12 cellular contexts compared by ENCODE assay signal in genomic region chr1:154434346-154435075, GRCh38. TPM values are rescaled to one million over a fixed set of nuclear protein-coding genes. Genes with fewer than 3 reads are reported as not detected.
A peak's percentile ranks its signal among the peaks of the same experiment; 100 is the strongest.
DNase-seq lines count a peak whose midpoint lies in the region; TF ChIP-seq lines count a peak whose summit lies in the region.
"Had no signal": no experiment of that assay in that cellular context is flagged by ENCODE, and none has a peak within 500 bp of the region (broad histone marks: within the 10 kb centered on the region; RNA-seq: fewer than 3 reads in every experiment).

No MANE protein-coding gene starts in this region.

- no peaks in the 10 kb centered on the region for H3K9me3 Mint-ChIP-seq in immature natural killer cell
- H3K9me3 Mint-ChIP-seq: effector memory CD8-positive, alpha-beta T cell; natural killer cell had no signal

- H3K27me3 Mint-ChIP-seq in immature natural killer cell (ENCODE audit: low read depth in 3 of 3): peaks cover 0 to 1% (median 0%) of the 10 kb centered on the region in 3 donors
- H3K27me3 Mint-ChIP-seq: effector memory CD8-positive, alpha-beta T cell had no signal

- no peak overlapping the region for H3K27ac Mint-ChIP-seq in immature natural killer cell
- H3K27ac Mint-ChIP-seq: effector memory CD8-positive, alpha-beta T cell; natural killer cell had no signal

- H3K36me3 Mint-ChIP-seq in immature natural killer cell: no peaks in the 10 kb centered on the region
- H3K36me3 Mint-ChIP-seq: natural killer cell had no signal

- peaks cover 7 to 16% of the 10 kb centered on the region in 2 donors for H3K4me1 Mint-ChIP-seq in immature natural killer cell

- no peak overlapping the region for H3K4me3 Mint-ChIP-seq in immature natural killer cell
- H3K4me3 Mint-ChIP-seq: effector memory CD8-positive, alpha-beta T cell; natural killer cell had no signal

- H3K9me3 ChIP-seq in neutrophil: no peaks in the 10 kb centered on the region

- peak overlapping the region; percentile 40 for H3K27ac ChIP-seq in adipose tissue (ENCODE audit: low read depth, low read length)
- peak overlapping the region; percentile 20 for H3K27ac ChIP-seq in neutrophil

- no peak overlapping the region for H3K4me3 ChIP-seq in neutrophil (ENCODE audit: low read depth in 1 of 2, low read length in 1 of 2)

- WGBS in adipose tissue, 3 donors: 36 to 53% (median 47%) methylated on average over 18 of the region's 18 CpGs

- H3K4me1 ChIP-seq in neutrophil (ENCODE audit: control insufficient read depth in 1 of 2, insufficient read depth in 1 of 2, low read depth in 1 of 2, low read length in 1 of 2): peaks cover 35 to 40% of the 10 kb centered on the region in 2 experiments

- H3K36me3 ChIP-seq in neutrophil: peaks cover 99% of the 10 kb centered on the region

- peak; percentile 60 for DNase-seq in A172 (ENCODE audit: low spot score)
- peak; percentile 59 for DNase-seq in globus pallidus (ENCODE audit: low spot score)
- DNase-seq in H4 (ENCODE audit: low spot score): no peak
- no peak for DNase-seq in NCI-H187 treated with DMSO at 0.1 percent for 48 hours (lab: John Stamatoyannopoulos, UW)
- DNase-seq in immature natural killer cell: no peak
- no peak for DNase-seq in activated CD4-positive, alpha-beta T cell treated with anti-CD3 and anti-CD28 coated beads, Interleukin-2, amount 50 U/mL, for 48 hours
- DNase-seq: effector memory CD8-positive, alpha-beta T cell; natural killer cell; NCI-H1436 treated with DMSO at 0.1 percent for 48 hours; SHP77 treated with DMSO at 0.1 percent for 48 hours had no signal

- H3K27me3 ChIP-seq in neutrophil: no peaks in the 10 kb centered on the region

- no peak for TF ChIP-seq CTCF in neutrophil (IDR thresholded peaks at IDR 0.05)

RNA-seq across cellular contexts. Expression of gene IL6R, which starts 29.4 kb away (rescaled TPM):
- total RNA-seq in A172 (2014; rRNA removed; shearing (Covaris generic)): 2.4 and 4.5 TPM in 2 replicates
- polyA plus RNA-seq in adipose tissue: 10 to 100 TPM in 1 of 3 donors, 1 to 10 TPM in 2; 5.0 to 12.3 (median 7.8) TPM
- 6.6 and 7.3 TPM in 2 replicates for total RNA-seq in H4 (2014; rRNA removed; shearing (Covaris generic))
- 1 to 10 TPM in 2 of 3 donors, under 1 TPM in 1; 0.50 to 4.2 (median 2.6) TPM for polyA plus RNA-seq in immature natural killer cell

Comparison
In these comparisons a context has a peak if more than half of its experiments do, and no peak if none do; other contexts are left out.
1. DNase-seq: peak in A172 (single experiment) and globus pallidus (single experiment); none in H4 (single experiment), NCI-H187 treated with DMSO at 0.1 percent for 48 hours (single experiment), immature natural killer cell (0 of 3) and activated CD4-positive, alpha-beta T cell treated with anti-CD3 and anti-CD28 coated beads, Interleukin-2, amount 50 U/mL, for 48 hours (0 of 2).